ENCODE assay signal across 15 cellular contexts in the genomic region with DNA sequence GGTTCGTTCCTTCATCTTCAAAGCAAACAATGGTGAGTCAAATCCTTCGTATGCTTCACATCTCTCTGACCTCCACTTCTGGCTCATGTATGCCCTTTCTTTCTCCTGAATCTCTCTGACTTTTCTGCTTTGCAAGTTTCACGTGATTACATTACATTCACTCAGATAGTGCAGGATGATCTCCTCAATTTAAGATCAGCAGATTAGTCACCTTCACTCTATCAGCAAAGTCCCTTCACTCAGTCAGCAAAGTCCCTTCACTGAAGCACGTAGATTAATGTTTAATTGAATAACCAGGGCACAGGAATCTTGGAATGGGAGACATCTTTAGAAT. TPM values are rescaled to one million over a fixed set of nuclear protein-coding genes. Genes with fewer than 3 reads are reported as not detected.
DNase-seq lines count a peak whose midpoint lies in the region; ATAC-seq and TF ChIP-seq lines count a peak whose summit lies in the region.
"Had no signal": no experiment of that assay in that cellular context is flagged by ENCODE, and none has a peak within 500 bp of the region (broad histone marks: within the 10 kb centered on the region; RNA-seq: fewer than 3 reads in every experiment).

No MANE protein-coding gene starts in this region.

- no peaks in the 10 kb centered on the region for H3K36me3 Mint-ChIP-seq in CD4-positive, alpha-beta T cell (ENCODE audit: low read depth)
- peaks cover 6% of the 10 kb centered on the region for H3K36me3 Mint-ChIP-seq in central memory CD8-positive, alpha-beta T cell (ENCODE audit: insufficient read depth)

- no peak for TF ChIP-seq CTCF in CD4-positive, alpha-beta T cell (IDR thresholded peaks at IDR 0.05)
- TF ChIP-seq CTCF in osteoblast (IDR thresholded peaks at IDR 0.05; ENCODE audit: extremely low read depth, low read depth, low read length) (no peak), upper lobe of left lung (IDR thresholded peaks at IDR 0.05) (no peak)

- H3K9me3 Mint-ChIP-seq in CD4-positive, alpha-beta T cell: no peaks in the 10 kb centered on the region
- no peaks in the 10 kb centered on the region for H3K9me3 Mint-ChIP-seq in central memory CD8-positive, alpha-beta T cell

- POLR2A ChIA-PET in CD4-positive, alpha-beta T cell (lab: Charles Lee): no interaction called here

- TF ChIP-seq EP300 in upper lobe of left lung (IDR thresholded peaks at IDR 0.05): no peak

- CTCF ChIA-PET in CD4-positive, alpha-beta T cell (lab: Charles Lee): no interaction called here

- no peak for ATAC-seq in CD4-positive, alpha-beta T cell (ENCODE audit: poor library complexity)
- ATAC-seq in central memory CD8-positive, alpha-beta T cell (replicated peaks; ENCODE audit: extremely low read depth, poor library complexity, severe bottlenecking): no peak
- ATAC-seq in upper lobe of left lung (ENCODE audit: low FRiP score in 2 of 2): no peak
- ATAC-seq: HCT116 had no signal

- H3K4me3 ChIP-seq in osteoblast (ENCODE audit: insufficient read depth, low read length): no peak overlapping the region
- H3K4me3 ChIP-seq in upper lobe of left lung: no peak overlapping the region

- no peak overlapping the region for H3K4me2 ChIP-seq in osteoblast (ENCODE audit: insufficient read depth, low read length)

- no peak overlapping the region for H2AFZ ChIP-seq in osteoblast (ENCODE audit: low read length)

- intact Hi-C loops in CD4-positive, alpha-beta T cell (cut with DNase I, micrococcal nuclease): no loop called here

- H4K20me1 ChIP-seq in osteoblast (ENCODE audit: insufficient read depth, low read length): no peaks in the 10 kb centered on the region

- H3K27me3 ChIP-seq in CD4-positive, alpha-beta T cell (ENCODE audit: control insufficient read depth, insufficient read depth, low read length): no peaks in the 10 kb centered on the region
- no peaks in the 10 kb centered on the region for H3K27me3 ChIP-seq in osteoblast (ENCODE audit: insufficient read depth, low read length)
- no peaks in the 10 kb centered on the region for H3K27me3 ChIP-seq in upper lobe of left lung

- H3K4me3 Mint-ChIP-seq in CD4-positive, alpha-beta T cell: no peak overlapping the region
- H3K4me3 Mint-ChIP-seq in central memory CD8-positive, alpha-beta T cell: peak overlapping the region; percentile 2

- H3K36me3 ChIP-seq in osteoblast (ENCODE audit: insufficient read depth, low read length) (no peaks in the 10 kb centered on the region), upper lobe of left lung (no peaks in the 10 kb centered on the region)

- 61 to 63% methylated on average over 4 of the region's 4 CpGs for WGBS in upper lobe of left lung, 2 donors

- H3K27ac Mint-ChIP-seq in CD4-positive, alpha-beta T cell: peak overlapping the region; percentile 21
- H3K27ac Mint-ChIP-seq in central memory CD8-positive, alpha-beta T cell (ENCODE audit: low read depth): peak overlapping the region; percentile 70

- H3K9me3 ChIP-seq in CD4-positive, alpha-beta T cell (ENCODE audit: control insufficient read depth, low read length): no peaks in the 10 kb centered on the region
- H3K9me3 ChIP-seq in osteoblast (ENCODE audit: low read depth, low read length) (no peaks in the 10 kb centered on the region), upper lobe of left lung (no peaks in the 10 kb centered on the region)

- no peak for DNase-seq in CD4-positive, alpha-beta T cell
- DNase-seq in HT1080 (ENCODE audit: low read depth): peak; percentile 20
- no peak for DNase-seq in central memory CD8-positive, alpha-beta T cell (ENCODE audit: low spot score in 2 of 2)
- peak; percentile 74 for DNase-seq in osteoblast (ENCODE audit: insufficient read length, low spot score, missing footprints)
- DNase-seq in effector CD8-positive, alpha-beta T cell (lab: John Stamatoyannopoulos, UW): no peak
- no peak for DNase-seq in upper lobe of left lung
- DNase-seq in NCI-H1694 treated with DMSO at 0.1 percent for 48 hours (lab: John Stamatoyannopoulos, UW): no peak
- DNase-seq: DMS79 treated with DMSO at 0.1 percent for 48 hours, NCI-H1105 treated with DMSO at 0.1 percent for 48 hours, NCI-H187, NCI-H748 treated with DMSO at 0.1 percent for 48 hours had no signal

- H3K27ac ChIP-seq in CD4-positive, alpha-beta T cell (ENCODE audit: low read depth, low read length): no peak overlapping the region
- H3K27ac ChIP-seq in osteoblast (ENCODE audit: low read depth, low read length): no peak overlapping the region
- no peak overlapping the region for H3K27ac ChIP-seq in upper lobe of left lung
- H3K27ac ChIP-seq: HL-60, RWPE1 had no signal

- peaks cover 25% of the 10 kb centered on the region for H3K27me3 Mint-ChIP-seq in CD4-positive, alpha-beta T cell
- peaks cover 30% of the 10 kb centered on the region for H3K27me3 Mint-ChIP-seq in central memory CD8-positive, alpha-beta T cell

- no peak for TF ChIP-seq POLR2A in upper lobe of left lung (IDR thresholded peaks at IDR 0.05)

- peaks cover 16% of the 10 kb centered on the region for H3K4me1 Mint-ChIP-seq in CD4-positive, alpha-beta T cell (ENCODE audit: low read depth)
- peaks cover 34% of the 10 kb centered on the region for H3K4me1 Mint-ChIP-seq in central memory CD8-positive, alpha-beta T cell

- H3K4me1 ChIP-seq in osteoblast (ENCODE audit: insufficient read depth, low read length) (no peaks in the 10 kb centered on the region), upper lobe of left lung (no peaks in the 10 kb centered on the region)

- no peaks in the 10 kb centered on the region for H3K79me2 ChIP-seq in osteoblast (ENCODE audit: insufficient read depth, low read length)

RNA-seq across cellular contexts. Expression of a gene that starts 23.1 kb away (rescaled TPM):
- not detected for total RNA-seq in CD4-positive, alpha-beta T cell
- total RNA-seq in HT1080 (2014; rRNA removed; shearing (Covaris generic)): not detected in 2 replicates
- not detected in 2 replicates for polyA plus RNA-seq in HT1080 (2015; cell fraction: cytosol; rRNA removed)
- polyA plus RNA-seq in HT1080 (2015; cell fraction: nucleus; rRNA removed): not detected in 2 replicates
- not detected in 2 replicates for total RNA-seq in osteoblast
- total RNA-seq in upper lobe of left lung: not detected
- total RNA-seq: G401 had no signal

RNA-seq across cellular contexts. Expression of a gene that starts 37.4 kb away (rescaled TPM):
- total RNA-seq in CD4-positive, alpha-beta T cell: not detected
- total RNA-seq in HT1080 (2014; rRNA removed; shearing (Covaris generic)): not detected in 2 replicates
- 0.05 and 0.07 TPM in 2 replicates for polyA plus RNA-seq in HT1080 (2015; cell fraction: cytosol; rRNA removed)
- polyA plus RNA-seq in HT1080 (2015; cell fraction: nucleus; rRNA removed): 0.07 TPM in 1 of 2 replicates, not detected in the other
- total RNA-seq in osteoblast (not detected in 2 replicates), upper lobe of left lung (under 1 TPM in 2 of 6 donors, not detected in 4; 0.09 to 0.10 TPM)
- total RNA-seq: G401 had no signal

RNA-seq across cellular contexts. Expression of a gene that starts 49.1 kb away (rescaled TPM):
- 1 to 10 TPM in 1 of 2 experiments, under 1 TPM in 1; 0.60 to 1.7 TPM for total RNA-seq in CD4-positive, alpha-beta T cell
- 52.3 and 53.7 TPM in 2 replicates for total RNA-seq in HT1080 (2014; rRNA removed; shearing (Covaris generic))
- 21.1 and 22.5 TPM in 2 replicates for polyA plus RNA-seq in HT1080 (2015; cell fraction: cytosol; rRNA removed)
- polyA plus RNA-seq in HT1080 (2015; cell fraction: nucleus; rRNA removed): 37.6 and 40.9 TPM in 2 replicates
- total RNA-seq in osteoblast (not detected in 2 replicates), upper lobe of left lung (10 to 100 TPM in 5 of 6 donors, 1 to 10 TPM in 1; 8.4 to 32.2 (median 21.6) TPM)
- total RNA-seq: G401 had no signal

Comparison
In these comparisons a context has a peak if more than half of its experiments do, and no peak if none do; other contexts are left out.
1. DNase-seq: peak in HT1080 (single experiment) and osteoblast (single experiment); none in CD4-positive, alpha-beta T cell (0 of 10), central memory CD8-positive, alpha-beta T cell (0 of 2), effector CD8-positive, alpha-beta T cell (single experiment), upper lobe of left lung (0 of 2) and NCI-H1694 treated with DMSO at 0.1 percent for 48 hours (single experiment).